In genomic region chr17:59277031-59277430, GRCh38 we compare ENCODE assay signal across 10 cellular contexts. TPM values are rescaled to one million over a fixed set of nuclear protein-coding genes. Genes with fewer than 3 reads are reported as not detected.
DNase-seq lines count a peak whose midpoint lies in the region; ATAC-seq and TF ChIP-seq lines count a peak whose summit lies in the region.
"Had no signal": no experiment of that assay in that cellular context is flagged by ENCODE, and none has a peak within 500 bp of the region (broad histone marks: within the 10 kb centered on the region; RNA-seq: fewer than 3 reads in every experiment).

No MANE protein-coding gene starts in this region.

- peak overlapping the region; percentile 85 for H3K27ac Mint-ChIP-seq in stimulated activated memory B cell treated with anti-CD40 and anti-IgM and Interleukin-4, amounts not matched to agents 10 μg/mL and 1 μg/mL and 100 μg/mL, for 72 hours
- no peak overlapping the region for H3K27ac Mint-ChIP-seq in activated CD4-positive, alpha-beta T cell treated with anti-CD3 and anti-CD28 coated beads, Interleukin-2, amount 10 ng/mL, durations not matched to agents 24 days and 14 days
- no peak overlapping the region for H3K27ac Mint-ChIP-seq in natural killer cell

- DNase-seq in SKM-1 treated with dmso at 0.1 percent for 144 hours (lab: John Stamatoyannopoulos, UW; ENCODE audit: unreplicated experiment) (peak; percentile 41), SKM-1 (lab: John Stamatoyannopoulos, UW; ENCODE audit: unreplicated experiment) (no peak), NOMO-1 (lab: John Stamatoyannopoulos, UW; ENCODE audit: unreplicated experiment in 2 of 2) (peak; percentile 87 to 95), inferior parietal cortex (ENCODE audit: extremely low spot score) (no peak), natural killer cell (no peak)
- no peak for DNase-seq in activated CD4-positive, alpha-beta T cell treated with anti-CD3 and anti-CD28 coated beads, Interleukin-2, amount 10 ng/mL, durations not matched to agents 24 days and 14 days
- DNase-seq: left cardiac atrium had no signal

- no peaks in the 10 kb centered on the region for H3K9me3 Mint-ChIP-seq in stimulated activated memory B cell treated with anti-CD40 and anti-IgM and Interleukin-4, amounts not matched to agents 10 μg/mL and 1 μg/mL and 100 μg/mL, for 72 hours
- no peaks in the 10 kb centered on the region for H3K9me3 Mint-ChIP-seq in activated CD4-positive, alpha-beta T cell treated with anti-CD3 and anti-CD28 coated beads, Interleukin-2, amount 10 ng/mL, durations not matched to agents 24 days and 14 days
- H3K9me3 Mint-ChIP-seq in natural killer cell = no peaks in the 10 kb centered on the region

- H3K4me1 Mint-ChIP-seq in stimulated activated memory B cell treated with anti-CD40 and anti-IgM and Interleukin-4, amounts not matched to agents 10 μg/mL and 1 μg/mL and 100 μg/mL, for 72 hours = peaks cover 18% of the 10 kb centered on the region
- H3K4me1 Mint-ChIP-seq in activated CD4-positive, alpha-beta T cell treated with anti-CD3 and anti-CD28 coated beads, Interleukin-2, amount 10 ng/mL, durations not matched to agents 24 days and 14 days = no peaks in the 10 kb centered on the region
- H3K4me1 Mint-ChIP-seq in natural killer cell = no peaks in the 10 kb centered on the region

- H3K36me3 Mint-ChIP-seq in stimulated activated memory B cell treated with anti-CD40 and anti-IgM and Interleukin-4, amounts not matched to agents 10 μg/mL and 1 μg/mL and 100 μg/mL, for 72 hours = peaks cover under 1% of the 10 kb centered on the region
- no peaks in the 10 kb centered on the region for H3K36me3 Mint-ChIP-seq in activated CD4-positive, alpha-beta T cell treated with anti-CD3 and anti-CD28 coated beads, Interleukin-2, amount 10 ng/mL, durations not matched to agents 24 days and 14 days (ENCODE audit: low read depth)
- peaks cover 6% of the 10 kb centered on the region for H3K36me3 Mint-ChIP-seq in natural killer cell

- no peaks in the 10 kb centered on the region for H3K27me3 Mint-ChIP-seq in stimulated activated memory B cell treated with anti-CD40 and anti-IgM and Interleukin-4, amounts not matched to agents 10 μg/mL and 1 μg/mL and 100 μg/mL, for 72 hours
- H3K27me3 Mint-ChIP-seq in activated CD4-positive, alpha-beta T cell treated with anti-CD3 and anti-CD28 coated beads, Interleukin-2, amount 10 ng/mL, durations not matched to agents 24 days and 14 days = no peaks in the 10 kb centered on the region
- H3K27me3 Mint-ChIP-seq in natural killer cell (ENCODE audit: low read depth in 2 of 2) = no peaks in the 10 kb centered on the region

- peak overlapping the region; percentile 39 for H3K4me3 Mint-ChIP-seq in stimulated activated memory B cell treated with anti-CD40 and anti-IgM and Interleukin-4, amounts not matched to agents 10 μg/mL and 1 μg/mL and 100 μg/mL, for 72 hours
- H3K4me3 Mint-ChIP-seq in activated CD4-positive, alpha-beta T cell treated with anti-CD3 and anti-CD28 coated beads, Interleukin-2, amount 10 ng/mL, durations not matched to agents 24 days and 14 days = no peak overlapping the region
- no peak overlapping the region for H3K4me3 Mint-ChIP-seq in natural killer cell

- ATAC-seq in HG02852 (IDR thresholded peaks at IDR 0.05; ENCODE audit: unreplicated experiment) (peak; percentile 73), natural killer cell (no peak)
- ATAC-seq in stimulated activated memory B cell treated with anti-CD40 and anti-IgM and Interleukin-4, amounts not matched to agents 10 μg/mL and 1 μg/mL and 100 μg/mL, for 72 hours = peak; percentile 83
- ATAC-seq: HCT116 had no signal

- no peak for TF ChIP-seq CTCF in natural killer cell (IDR thresholded peaks at IDR 0.05)

- intact Hi-C loops in activated CD4-positive, alpha-beta T cell treated with anti-CD3 and anti-CD28 coated beads, Interleukin-2, amount 10 ng/mL, durations not matched to agents 24 days and 14 days (cut with micrococcal nuclease) = no loop called here
- intact Hi-C loops in natural killer cell (cut with micrococcal nuclease) = no loop called here

RNA-seq across cellular contexts. Expression of gene YPEL2, which starts 54.4 kb away (rescaled TPM):
- total RNA-seq in activated CD4-positive, alpha-beta T cell treated with anti-CD3 and anti-CD28 coated beads, Interleukin-2, amount 10 ng/mL, durations not matched to agents 24 days and 14 days = 6.2 and 7.0 TPM in 2 replicates
- 10 to 100 TPM; 30.5 to 35.6 (median 33.5) TPM for total RNA-seq in natural killer cell

RNA-seq across cellular contexts. Expression of gene GDPD1, which starts 56.7 kb away (rescaled TPM):
- total RNA-seq in activated CD4-positive, alpha-beta T cell treated with anti-CD3 and anti-CD28 coated beads, Interleukin-2, amount 10 ng/mL, durations not matched to agents 24 days and 14 days = 1.8 and 2.7 TPM in 2 replicates
- 1 to 10 TPM; 4.0 to 5.3 (median 5.1) TPM for total RNA-seq in natural killer cell

Comparison
In these comparisons a context has a peak if more than half of its experiments do, and no peak if none do; other contexts are left out.
1. DNase-seq: peak in SKM-1 treated with dmso at 0.1 percent for 144 hours (single experiment) and NOMO-1 (2 of 2); none in SKM-1 (single experiment), inferior parietal cortex (single experiment), activated CD4-positive, alpha-beta T cell treated with anti-CD3 and anti-CD28 coated beads, Interleukin-2, amount 10 ng/mL, durations not matched to agents 24 days and 14 days (single experiment) and natural killer cell (single experiment).
2. ATAC-seq: peak in HG02852 (single experiment) and stimulated activated memory B cell treated with anti-CD40 and anti-IgM and Interleukin-4, amounts not matched to agents 10 μg/mL and 1 μg/mL and 100 μg/mL, for 72 hours (single experiment); none in natural killer cell (0 of 3).